In the genomic region with DNA sequence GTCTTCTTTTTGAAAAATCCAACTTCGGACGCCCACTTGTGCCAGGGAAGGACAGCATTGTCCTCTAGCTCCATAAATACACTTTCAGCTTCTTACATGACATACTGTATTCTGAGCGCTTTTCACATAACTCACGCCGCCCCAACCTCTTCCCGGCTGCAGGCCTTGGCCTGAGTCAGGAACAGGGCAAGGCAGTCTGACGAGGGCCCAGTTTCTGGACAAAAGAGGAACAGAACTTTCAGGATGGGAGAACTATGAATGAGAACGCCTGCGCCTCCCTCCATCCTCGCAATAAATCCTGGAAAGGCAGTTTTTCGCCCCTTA, we compare ENCODE assay signal across 2 cellular contexts.
TF ChIP-seq lines count a peak whose summit lies in the region.

No MANE protein-coding gene starts in this region.

TF ChIP-seq in A549, 52 proteins besides CTCF, POLR2A, EP300 and RAD21:
- TF ChIP-seq TFCP2L1 (CRISPR knock-in tag; IDR thresholded peaks at IDR 0.05) (no peak), PHF8 (IDR thresholded peaks at IDR 0.05; ENCODE audit: borderline replicate concordance, low read depth) (peak; percentile 38; the same call in 1 of the 2 replicates)
TF ChIP-seq in A549: peak in this region for 1.

TF ChIP-seq in H1, 55 proteins besides CTCF, POLR2A, EP300 and RAD21:
- TF ChIP-seq YY1 (IDR thresholded peaks at IDR 0.05; ENCODE audit: low read depth, low read length) = no peak
- peak; percentile 6 for TF ChIP-seq KDM4A (IDR thresholded peaks at IDR 0.05; ENCODE audit: low read depth, low read length, severe bottlenecking)
